In the genomic region with DNA sequence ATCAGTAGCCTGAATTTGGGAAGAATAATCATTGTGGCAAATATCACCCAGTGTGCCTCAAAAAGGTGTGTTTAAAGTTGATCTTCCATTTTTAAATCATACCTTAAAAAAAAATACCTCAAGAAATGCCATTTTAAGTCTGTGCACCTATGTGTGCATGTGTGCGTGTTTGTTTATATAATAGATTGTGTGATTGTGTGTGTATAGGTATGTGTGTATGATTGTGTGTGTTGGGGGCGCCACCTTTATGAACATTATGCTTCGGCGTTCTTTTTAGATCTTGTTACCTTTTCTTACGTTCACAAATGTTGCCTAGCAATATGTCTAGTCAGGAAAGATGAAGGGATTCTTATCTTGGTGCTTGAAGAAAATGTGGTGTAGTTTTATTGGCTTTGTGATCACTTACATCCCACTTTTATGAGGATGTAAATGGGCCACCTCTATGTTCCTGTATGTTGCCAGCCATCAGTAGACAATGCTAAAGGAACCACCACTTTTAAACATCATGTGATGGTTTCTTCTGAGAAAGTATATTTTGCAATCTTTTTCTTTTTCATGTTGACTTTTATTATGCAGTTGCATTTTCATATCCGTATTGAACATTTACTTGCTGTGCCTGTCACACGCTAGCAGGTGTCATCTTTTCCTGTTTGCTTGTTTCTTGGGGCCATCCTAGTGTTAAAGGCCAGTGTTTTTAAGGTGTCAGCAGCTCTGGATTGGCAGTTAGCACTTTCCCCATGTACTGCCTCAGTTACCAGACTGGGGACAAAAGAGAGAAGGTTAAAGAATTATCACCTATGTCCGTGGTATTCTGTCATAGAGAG, we compare ENCODE assay signal across 11 cellular contexts. TPM values are rescaled to one million over a fixed set of nuclear protein-coding genes. Genes with fewer than 3 reads are reported as not detected.
DNase-seq lines count a peak whose midpoint lies in the region; ATAC-seq, FAIRE-seq and TF ChIP-seq lines count a peak whose summit lies in the region.
"Had no signal": no experiment of that assay in that cellular context is flagged by ENCODE, and none has a peak within 500 bp of the region (broad histone marks: within the 10 kb centered on the region; RNA-seq: fewer than 3 reads in every experiment).

No MANE protein-coding gene starts in this region.

- H3K4me1 ChIP-seq in SK-N-SH (ENCODE audit: control insufficient read depth in 1 of 2, insufficient read depth in 2 of 2, low read depth in 1 of 2, low read length in 1 of 2), result peaks cover 6 to 27% of the 10 kb centered on the region in 2 experiments; a peak in 3 of 4 replicates
- H3K4me1 ChIP-seq in MM.1S (ENCODE audit: low read length), result peaks cover 27% of the 10 kb centered on the region

- H3K9me3 ChIP-seq in SK-N-SH (no peaks in the 10 kb centered on the region), MM.1S (replicated peaks; ENCODE audit: insufficient read depth, low read length) (no peaks in the 10 kb centered on the region)

- no peak for ATAC-seq in SK-N-SH treated with all-trans-retinoic acid at 6 μM for 48 hours

- H2AFZ ChIP-seq in SK-N-SH (ENCODE audit: low read depth), result no peak overlapping the region
- H2AFZ ChIP-seq in MM.1S (ENCODE audit: low read length), result peak overlapping the region; percentile 35; the same call in 1 of the 2 replicates

- 81% methylated on average over 8 of the region's 8 CpGs for WGBS in SK-N-SH (ENCODE audit: low lambda C conversion rate)

- no peaks in the 10 kb centered on the region for H3K9me2 ChIP-seq in SK-N-SH
- no peaks in the 10 kb centered on the region for H3K9me2 ChIP-seq in MM.1S (replicated peaks; ENCODE audit: insufficient read depth, low read length)

- H3K4me3 ChIP-seq in SK-N-SH (ENCODE audit: low read depth in 2 of 2, low read length in 1 of 2), result peak overlapping the region in 1 of 2 experiments; percentile 88; a peak in 1 of 4 replicates
- peak overlapping the region; percentile 90; the same call in 1 of the 2 replicates for H3K4me3 ChIP-seq in MM.1S (ENCODE audit: low read length)

- H3K27ac ChIP-seq in SK-N-SH (ENCODE audit: low read depth in 2 of 2, low read length in 1 of 2), result peak overlapping the region in 1 of 2 experiments; percentile 82; a peak in 2 of 4 replicates
- peak overlapping the region; percentile 95 for H3K27ac ChIP-seq in MM.1S (ENCODE audit: low read length)
- H3K27ac ChIP-seq in caudate nucleus (ENCODE audit: low read depth, low read length), result peak overlapping the region; percentile 18

- H4K20me1 ChIP-seq in SK-N-SH (ENCODE audit: insufficient read depth) (peaks cover 11% of the 10 kb centered on the region; the same call in 1 of the 2 replicates), MM.1S (ENCODE audit: insufficient read depth, low read length) (no peaks in the 10 kb centered on the region)

- H3K27me3 ChIP-seq in SK-N-SH (ENCODE audit: insufficient read depth) (no peaks in the 10 kb centered on the region), MM.1S (replicated peaks; ENCODE audit: insufficient read depth, low read length) (no peaks in the 10 kb centered on the region)

- no peak for FAIRE-seq in HTR-8/SVneo (lab: Jason Lieb, UNC)

- TF ChIP-seq EP300 in SK-N-SH (IDR thresholded peaks at IDR 0.05; ENCODE audit: borderline replicate concordance in 1 of 2, low read depth in 1 of 2, low read length in 1 of 2), result no peak

- H3K4me2 ChIP-seq in SK-N-SH (peak overlapping the region; percentile 99; the same call in 1 of the 2 replicates), MM.1S (ENCODE audit: low read depth, low read length) (peak overlapping the region; percentile 55)

- H3K36me3 ChIP-seq in SK-N-SH (replicated peaks in 1 of 2; ENCODE audit: control insufficient read depth in 1 of 2, insufficient read depth in 2 of 2, low read length in 1 of 2), result peaks cover 0 to under 1% of the 10 kb centered on the region in 2 experiments
- H3K36me3 ChIP-seq in MM.1S (replicated peaks; ENCODE audit: insufficient read depth, low read length), result no peaks in the 10 kb centered on the region

- TF ChIP-seq RAD21 in SK-N-SH (IDR thresholded peaks at IDR 0.05; ENCODE audit: low read length), result no peak

- H3K9ac ChIP-seq in SK-N-SH, result no peak overlapping the region
- peak overlapping the region; percentile 100 for H3K9ac ChIP-seq in MM.1S (ENCODE audit: low read length)

- DNase-seq in SK-N-SH (no peak), MM.1S (peak; percentile 75), caudate nucleus (lab: John Stamatoyannopoulos, UW) (no peak), pons (ENCODE audit: low spot score) (peak; percentile 21), HTR-8/SVneo (ENCODE audit: insufficient read length, low spot score) (no peak), NCI-H1092 (lab: John Stamatoyannopoulos, UW) (no peak), NCI-H524 treated with DMSO at 0.1 percent for 48 hours (lab: John Stamatoyannopoulos, UW) (no peak)
- DNase-seq: activated naive CD8-positive, alpha-beta T cell treated with anti-CD3 and anti-CD28 coated beads, Interleukin-2, amount 10 ng/mL, durations not matched to agents 7 days and 5 days; islet precursor cell; NCI-H748 treated with DMSO at 0.1 percent for 48 hours had no signal

- TF ChIP-seq CTCF in SK-N-SH (IDR thresholded peaks at IDR 0.05) (no peak), MM.1S (IDR thresholded peaks at IDR 0.05; ENCODE audit: low read length) (no peak)

- H3K79me2 ChIP-seq in SK-N-SH (ENCODE audit: insufficient read depth) (peaks cover 17% of the 10 kb centered on the region), MM.1S (ENCODE audit: low read length) (peaks cover 8% of the 10 kb centered on the region)

- POLR2A ChIA-PET in SK-N-SH (lab: Yijun Ruan, JAX), result interaction anchor here (0.5 kb wide), 1 partner anchor 927 kb away, joined by 4 read pairs; no protein-coding TSS in a partner anchor

- peaks cover 14% of the 10 kb centered on the region for H3F3A ChIP-seq in SK-N-SH (replicated peaks; ENCODE audit: insufficient read depth)
- H3F3A ChIP-seq in MM.1S (ENCODE audit: insufficient read depth, low read length), result peaks cover 16% of the 10 kb centered on the region

- CTCF ChIA-PET in SK-N-SH (lab: Yijun Ruan, JAX), result interaction anchor here (0.9 to 3.1 kb wide), 6 partner anchors 8 to 873 kb away, joined by 3 to 27 read pairs (median 6); no protein-coding TSS in a partner anchor

TF ChIP-seq in SK-N-SH, 30 proteins besides CTCF, POLR2A, EP300 and RAD21 (continues in another document):
- no peak for TF ChIP-seq TAF1 (IDR thresholded peaks at IDR 0.05; ENCODE audit: borderline replicate concordance, low read depth, low read length)
- no peak for TF ChIP-seq GATA2 (CRISPR knock-in tag; IDR thresholded peaks at IDR 0.05)
- no peak for TF ChIP-seq NRF1 (IDR thresholded peaks at IDR 0.05; ENCODE audit: low read depth, low read length)
- TF ChIP-seq, protein P1, sequence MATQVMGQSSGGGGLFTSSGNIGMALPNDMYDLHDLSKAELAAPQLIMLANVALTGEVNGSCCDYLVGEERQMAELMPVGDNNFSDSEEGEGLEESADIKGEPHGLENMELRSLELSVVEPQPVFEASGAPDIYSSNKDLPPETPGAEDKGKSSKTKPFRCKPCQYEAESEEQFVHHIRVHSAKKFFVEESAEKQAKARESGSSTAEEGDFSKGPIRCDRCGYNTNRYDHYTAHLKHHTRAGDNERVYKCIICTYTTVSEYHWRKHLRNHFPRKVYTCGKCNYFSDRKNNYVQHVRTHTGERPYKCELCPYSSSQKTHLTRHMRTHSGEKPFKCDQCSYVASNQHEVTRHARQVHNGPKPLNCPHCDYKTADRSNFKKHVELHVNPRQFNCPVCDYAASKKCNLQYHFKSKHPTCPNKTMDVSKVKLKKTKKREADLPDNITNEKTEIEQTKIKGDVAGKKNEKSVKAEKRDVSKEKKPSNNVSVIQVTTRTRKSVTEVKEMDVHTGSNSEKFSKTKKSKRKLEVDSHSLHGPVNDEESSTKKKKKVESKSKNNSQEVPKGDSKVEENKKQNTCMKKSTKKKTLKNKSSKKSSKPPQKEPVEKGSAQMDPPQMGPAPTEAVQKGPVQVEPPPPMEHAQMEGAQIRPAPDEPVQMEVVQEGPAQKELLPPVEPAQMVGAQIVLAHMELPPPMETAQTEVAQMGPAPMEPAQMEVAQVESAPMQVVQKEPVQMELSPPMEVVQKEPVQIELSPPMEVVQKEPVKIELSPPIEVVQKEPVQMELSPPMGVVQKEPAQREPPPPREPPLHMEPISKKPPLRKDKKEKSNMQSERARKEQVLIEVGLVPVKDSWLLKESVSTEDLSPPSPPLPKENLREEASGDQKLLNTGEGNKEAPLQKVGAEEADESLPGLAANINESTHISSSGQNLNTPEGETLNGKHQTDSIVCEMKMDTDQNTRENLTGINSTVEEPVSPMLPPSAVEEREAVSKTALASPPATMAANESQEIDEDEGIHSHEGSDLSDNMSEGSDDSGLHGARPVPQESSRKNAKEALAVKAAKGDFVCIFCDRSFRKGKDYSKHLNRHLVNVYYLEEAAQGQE (IDR thresholded peaks at IDR 0.05; ENCODE audit: low read depth, low read length), result no peak

TF ChIP-seq in SK-N-SH treated with all-trans-retinoic acid at 6 μM for 48 hours, 23 proteins besides CTCF, POLR2A, EP300 and RAD21 (continues in another document):
- TF ChIP-seq ZFP30 (CRISPR knock-in tag; IDR thresholded peaks at IDR 0.05) (no peak), TCF4 (CRISPR knock-in tag; IDR thresholded peaks at IDR 0.05; ENCODE audit: borderline replicate concordance) (no peak), GLIS3 (CRISPR knock-in tag; IDR thresholded peaks at IDR 0.05) (no peak), RARB (CRISPR knock-in tag; IDR thresholded peaks at IDR 0.05) (no peak)
- TF ChIP-seq, protein P2, sequence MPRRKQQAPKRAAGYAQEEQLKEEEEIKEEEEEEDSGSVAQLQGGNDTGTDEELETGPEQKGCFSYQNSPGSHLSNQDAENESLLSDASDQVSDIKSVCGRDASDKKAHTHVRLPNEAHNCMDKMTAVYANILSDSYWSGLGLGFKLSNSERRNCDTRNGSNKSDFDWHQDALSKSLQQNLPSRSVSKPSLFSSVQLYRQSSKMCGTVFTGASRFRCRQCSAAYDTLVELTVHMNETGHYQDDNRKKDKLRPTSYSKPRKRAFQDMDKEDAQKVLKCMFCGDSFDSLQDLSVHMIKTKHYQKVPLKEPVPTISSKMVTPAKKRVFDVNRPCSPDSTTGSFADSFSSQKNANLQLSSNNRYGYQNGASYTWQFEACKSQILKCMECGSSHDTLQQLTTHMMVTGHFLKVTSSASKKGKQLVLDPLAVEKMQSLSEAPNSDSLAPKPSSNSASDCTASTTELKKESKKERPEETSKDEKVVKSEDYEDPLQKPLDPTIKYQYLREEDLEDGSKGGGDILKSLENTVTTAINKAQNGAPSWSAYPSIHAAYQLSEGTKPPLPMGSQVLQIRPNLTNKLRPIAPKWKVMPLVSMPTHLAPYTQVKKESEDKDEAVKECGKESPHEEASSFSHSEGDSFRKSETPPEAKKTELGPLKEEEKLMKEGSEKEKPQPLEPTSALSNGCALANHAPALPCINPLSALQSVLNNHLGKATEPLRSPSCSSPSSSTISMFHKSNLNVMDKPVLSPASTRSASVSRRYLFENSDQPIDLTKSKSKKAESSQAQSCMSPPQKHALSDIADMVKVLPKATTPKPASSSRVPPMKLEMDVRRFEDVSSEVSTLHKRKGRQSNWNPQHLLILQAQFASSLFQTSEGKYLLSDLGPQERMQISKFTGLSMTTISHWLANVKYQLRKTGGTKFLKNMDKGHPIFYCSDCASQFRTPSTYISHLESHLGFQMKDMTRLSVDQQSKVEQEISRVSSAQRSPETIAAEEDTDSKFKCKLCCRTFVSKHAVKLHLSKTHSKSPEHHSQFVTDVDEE (CRISPR knock-in tag; IDR thresholded peaks at IDR 0.05), result no peak

RNA-seq across cellular contexts. Expression of a gene that starts 2.2 kb away (rescaled TPM):
- polyA plus RNA-seq in SK-N-SH (2012; rRNA removed), result 5.2 and 7.0 TPM in 2 replicates
- 10.6 and 11.1 TPM in 2 replicates for polyA plus RNA-seq in SK-N-SH (2012; cell fraction: cytosol; rRNA removed)
- 9.2 and 9.9 TPM in 2 replicates for polyA plus RNA-seq in SK-N-SH (2012; cell fraction: nucleus; rRNA removed)

Comparison
In these comparisons a context has a peak if more than half of its experiments do, and no peak if none do; other contexts are left out.
1. DNase-seq: peak in MM.1S (single experiment) and pons (single experiment); none in SK-N-SH (single experiment), caudate nucleus (0 of 61), HTR-8/SVneo (single experiment), NCI-H1092 (single experiment) and NCI-H524 treated with DMSO at 0.1 percent for 48 hours (single experiment).